22 cellular contexts compared by ENCODE assay signal in genomic region chr10:46560381-46560780, GRCh38. TPM values are rescaled to one million over a fixed set of nuclear protein-coding genes. Genes with fewer than 3 reads are reported as not detected.
DNase-seq lines count a peak whose midpoint lies in the region; ATAC-seq, FAIRE-seq and TF ChIP-seq lines count a peak whose summit lies in the region.
"Had no signal": no experiment of that assay in that cellular context is flagged by ENCODE, and none has a peak within 500 bp of the region (broad histone marks: within the 10 kb centered on the region; RNA-seq: fewer than 3 reads in every experiment).

No MANE protein-coding gene starts in this region.

- H3K27me3 Mint-ChIP-seq in CD14-positive monocyte (ENCODE audit: low read depth in 3 of 3) = peaks cover 0 to 21% (median 2%) of the 10 kb centered on the region in 3 donors
- H3K27me3 Mint-ChIP-seq in endodermal cell (ENCODE audit: insufficient read depth) = no peaks in the 10 kb centered on the region
- H3K27me3 Mint-ChIP-seq in activated naive CD8-positive, alpha-beta T cell treated with anti-CD3 and anti-CD28 coated beads, Interleukin-2, amount 50 U/mL, for 24 hours = peaks cover 6% of the 10 kb centered on the region

- peaks cover 0 to 4% of the 10 kb centered on the region in 2 donors for H3K36me3 Mint-ChIP-seq in CD14-positive monocyte
- no peaks in the 10 kb centered on the region for H3K36me3 Mint-ChIP-seq in endodermal cell (ENCODE audit: low read depth)
- H3K36me3 Mint-ChIP-seq in activated naive CD8-positive, alpha-beta T cell treated with anti-CD3 and anti-CD28 coated beads, Interleukin-2, amount 50 U/mL, for 24 hours (ENCODE audit: low read depth) = no peaks in the 10 kb centered on the region

- H3K4me1 Mint-ChIP-seq in CD14-positive monocyte = peaks cover 9% of the 10 kb centered on the region
- H3K4me1 Mint-ChIP-seq in endodermal cell = peaks cover 8% of the 10 kb centered on the region
- peaks cover 3% of the 10 kb centered on the region for H3K4me1 Mint-ChIP-seq in activated naive CD8-positive, alpha-beta T cell treated with anti-CD3 and anti-CD28 coated beads, Interleukin-2, amount 50 U/mL, for 24 hours

- 85% methylated on average over 5 of the region's 5 CpGs for WGBS in A549 (ENCODE audit: missing lambda C conversion rate)
- WGBS in endodermal cell (ENCODE audit: insufficient coverage in 1 of 2, insufficient read length in 1 of 2), 2 experiments = 80 to 84% methylated on average over 5 of the region's 5 CpGs
- WGBS in pancreas, 2 donors = 63 to 71% methylated on average over 5 of the region's 5 CpGs

- no peak overlapping the region for H3K4me3 Mint-ChIP-seq in CD14-positive monocyte
- no peak overlapping the region for H3K4me3 Mint-ChIP-seq in endodermal cell
- no peak overlapping the region for H3K4me3 Mint-ChIP-seq in activated naive CD8-positive, alpha-beta T cell treated with anti-CD3 and anti-CD28 coated beads, Interleukin-2, amount 50 U/mL, for 24 hours
- H3K4me3 Mint-ChIP-seq: activated T-helper 1 cell treated with anti-CD3 and anti-CD28 coated beads, Interleukin-12 subunit alpha, Interleukin-12 subunit beta, Interleukin-2, Interleukin-4 antibody, amounts not matched to agents 30 ng/mL and 10 ng/mL and 1 ng/mL, durations not matched to agents 14 hours and 24 hours and 36 hours had no signal

- H3K27ac ChIP-seq in A549 (peak overlapping the region; percentile 6 to 89; a peak in 5 of 6 replicates), endodermal cell (ENCODE audit: low read depth, low read length) (no peak overlapping the region), pancreas (no peak overlapping the region)
- H3K27ac ChIP-seq: skin epidermis had no signal

- H3K4me3 ChIP-seq in A549 = no peak overlapping the region
- no peak overlapping the region for H3K4me3 ChIP-seq in endodermal cell (ENCODE audit: low read length)
- no peak overlapping the region for H3K4me3 ChIP-seq in pancreas
- H3K4me3 ChIP-seq: K562, skin epidermis had no signal

- H3K9ac ChIP-seq in endodermal cell (ENCODE audit: extremely low read depth, low read length, poor library complexity, severe bottlenecking) = no peak overlapping the region
- H3K9ac ChIP-seq: SK-N-SH had no signal

- peaks cover 0 to 10% (median 3%) of the 10 kb centered on the region in 7 donors for H3K9me3 Mint-ChIP-seq in CD14-positive monocyte
- H3K9me3 Mint-ChIP-seq in endodermal cell = no peaks in the 10 kb centered on the region
- no peaks in the 10 kb centered on the region for H3K9me3 Mint-ChIP-seq in activated naive CD8-positive, alpha-beta T cell treated with anti-CD3 and anti-CD28 coated beads, Interleukin-2, amount 50 U/mL, for 24 hours
- H3K9me3 Mint-ChIP-seq: activated T-helper 1 cell treated with anti-CD3 and anti-CD28 coated beads, Interleukin-12 subunit alpha, Interleukin-12 subunit beta, Interleukin-2, Interleukin-4 antibody, amounts not matched to agents 30 ng/mL and 10 ng/mL and 1 ng/mL, durations not matched to agents 14 hours and 24 hours and 36 hours had no signal

- no peak for FAIRE-seq in A549 (lab: Jason Lieb, UNC)
- FAIRE-seq in pancreas (lab: Jason Lieb, UNC) = no peak
- FAIRE-seq: GM12892, H1, K562 had no signal

- no peak for ATAC-seq in A549
- ATAC-seq in pancreas = no peak
- ATAC-seq in activated naive CD8-positive, alpha-beta T cell treated with anti-CD3 and anti-CD28 coated beads, Interleukin-2, amount 50 U/mL, for 24 hours = no peak
- ATAC-seq in HG02571 (IDR thresholded peaks at IDR 0.05; ENCODE audit: unreplicated experiment) = no peak
- ATAC-seq: K562 had no signal

- no peak for DNase-seq in A549 (ENCODE audit: low read depth in 1 of 2, low spot score in 1 of 2)
- DNase-seq in CD14-positive monocyte (ENCODE audit: low spot score) = peak; percentile 33
- DNase-seq in endodermal cell = peak; percentile 41
- peak in 4 of 6 donors; percentile 1 to 40 (median 13) for DNase-seq in pancreas
- DNase-seq in activated naive CD8-positive, alpha-beta T cell treated with anti-CD3 and anti-CD28 coated beads, Interleukin-2, amount 50 U/mL, for 24 hours = no peak
- DNase-seq in HUDEP-2 (lab: John Stamatoyannopoulos, UW; ENCODE audit: unreplicated experiment in 76 of 76) = no peak
- no peak for DNase-seq in AML-193 (lab: John Stamatoyannopoulos, UW)
- DNase-seq: amniotic stem cell, cerebellar nuclear complex, NCI-H1048, NCI-H2029 treated with DMSO at 0.1 percent for 48 hours, NCI-H524, OCI-M1, SK-N-SH, trophoblast cell had no signal

- POLR2A ChIA-PET in A549 (lab: Yijun Ruan, JAX) = no interaction called here

- H3K4me1 ChIP-seq in A549 = peaks cover 29% of the 10 kb centered on the region
- peaks cover 9% of the 10 kb centered on the region for H3K4me1 ChIP-seq in endodermal cell (ENCODE audit: control insufficient read depth, insufficient read depth, low read length)
- peaks cover 0 to 3% (median 0%) of the 10 kb centered on the region in 3 donors for H3K4me1 ChIP-seq in pancreas

- H3K27ac Mint-ChIP-seq in CD14-positive monocyte (no peak overlapping the region), endodermal cell (no peak overlapping the region)
- no peak overlapping the region for H3K27ac Mint-ChIP-seq in activated naive CD8-positive, alpha-beta T cell treated with anti-CD3 and anti-CD28 coated beads, Interleukin-2, amount 50 U/mL, for 24 hours
- H3K27ac Mint-ChIP-seq: activated T-helper 1 cell treated with anti-CD3 and anti-CD28 coated beads, Interleukin-12 subunit alpha, Interleukin-12 subunit beta, Interleukin-2, Interleukin-4 antibody, amounts not matched to agents 30 ng/mL and 10 ng/mL and 1 ng/mL, durations not matched to agents 14 hours and 24 hours and 36 hours had no signal

- TF ChIP-seq CTCF in A549 (IDR thresholded peaks at IDR 0.05) (no peak), CD14-positive monocyte (IDR thresholded peaks at IDR 0.05) (no peak), endodermal cell (conservative IDR thresholded peaks at IDR 0.05) (no peak), pancreas (IDR thresholded peaks at IDR 0.05) (no peak)

- intact Hi-C loops in CD14-positive monocyte (cut with micrococcal nuclease) (no loop called here), pancreas (cut with DNase I) (no loop called here)

- peaks cover 48% of the 10 kb centered on the region for H3K27me3 ChIP-seq in endodermal cell (ENCODE audit: control insufficient read depth, insufficient read depth, low read length, poor library complexity, severe bottlenecking)
- H3K27me3 ChIP-seq in pancreas = no peaks in the 10 kb centered on the region

- H3K4me2 ChIP-seq in A549 = no peak overlapping the region
- H3K4me2 ChIP-seq: SK-N-SH had no signal

- no peak for TF ChIP-seq RAD21 in A549 (conservative IDR thresholded peaks at IDR 0.05 in 1 of 2, IDR thresholded peaks at IDR 0.05 in 1 of 2)

- H3K9me3 ChIP-seq in A549 (no peaks in the 10 kb centered on the region), endodermal cell (ENCODE audit: control insufficient read depth, low read length) (no peaks in the 10 kb centered on the region), pancreas (no peaks in the 10 kb centered on the region)
- H3K9me3 ChIP-seq: SK-N-SH had no signal

- no peak for TF ChIP-seq POLR2A in A549 (IDR thresholded peaks at IDR 0.05; ENCODE audit: low read length)

- TF ChIP-seq EP300 in A549 (IDR thresholded peaks at IDR 0.05) = no peak

- no peaks in the 10 kb centered on the region for H3K36me3 ChIP-seq in endodermal cell (ENCODE audit: control insufficient read depth, insufficient read depth, low read length)
- no peaks in the 10 kb centered on the region for H3K36me3 ChIP-seq in pancreas

- CTCF ChIA-PET in A549 (lab: Yijun Ruan, JAX) = interaction anchor here (0.7 to 9.4 kb wide), 5 partner anchors 13 to 1216 kb away, joined by 4 to 87 read pairs (median 9); no protein-coding TSS in a partner anchor

TF ChIP-seq in A549, 52 proteins besides CTCF, POLR2A, EP300 and RAD21:
- no peak for TF ChIP-seq NR3C1 (IDR thresholded peaks at IDR 0.05)
- TF ChIP-seq KDM1A (IDR thresholded peaks at IDR 0.05; ENCODE audit: low read depth) = no peak
- TF ChIP-seq EHMT2 (IDR thresholded peaks at IDR 0.05; ENCODE audit: low read depth) = no peak
- TF ChIP-seq HEYL (CRISPR knock-in tag; IDR thresholded peaks at IDR 0.05) = no peak
- TF ChIP-seq HOXB13 (CRISPR knock-in tag; IDR thresholded peaks at IDR 0.05; ENCODE audit: low read depth) = no peak
- no peak for TF ChIP-seq CBX2 (IDR thresholded peaks at IDR 0.05; ENCODE audit: borderline replicate concordance, low read depth)
- no peak for TF ChIP-seq SREBF2 (IDR thresholded peaks at IDR 0.05)
- no peak for TF ChIP-seq RFX5 (IDR thresholded peaks at IDR 0.05)

RNA-seq across cellular contexts. Expression of gene GPRIN2, which starts 3.9 kb away (rescaled TPM):
- polyA plus RNA-seq in A549 (2011; rRNA removed) (8.8 and 9.4 TPM in 2 replicates), A549 (2017; fragmentation: RNase III; extraction: RNeasy Plus Mini Kit Qiagen cat#74134 plus additional on column Dnase treatment) (25.8 to 29.9 TPM (median 28.6 TPM) in 3 replicates), CD14-positive monocyte (not detected), pancreas (10 to 100 TPM in 1 of 2 donors, 1 to 10 TPM in 1; 6.0 to 12.3 TPM)
- 17.3 and 29.5 TPM in 2 replicates for polyA plus RNA-seq in A549 (2012; cell fraction: cytosol; rRNA removed)
- 62.0 and 88.1 TPM in 2 replicates for polyA plus RNA-seq in A549 (2012; cell fraction: nucleus; rRNA removed)
- polyA minus RNA-seq in A549 (2011; rRNA and poly(A)+ RNA removed) = 14.3 and 17.6 TPM in 2 replicates
- total RNA-seq in endodermal cell (10 to 100 TPM; 16.1 to 25.2 TPM), pancreas (10 to 100 TPM in 1 of 6 donors, 1 to 10 TPM in 5; 3.7 to 14.0 (median 4.3) TPM)
- polyA plus RNA-seq in endodermal cell (2013, experiment 1 of 2) = 4.7 TPM
- polyA plus RNA-seq in endodermal cell (2013, experiment 2 of 2) = 3.0 TPM
- total RNA-seq: activated T-helper 1 cell treated with anti-CD3 and anti-CD28 coated beads, Interleukin-12 subunit alpha, Interleukin-12 subunit beta, Interleukin-2, Interleukin-4 antibody, amounts not matched to agents 30 ng/mL and 10 ng/mL and 1 ng/mL, durations not matched to agents 14 hours and 24 hours and 36 hours; K562; osteoblast had no signal
- polyA plus RNA-seq: K562 had no signal

RNA-seq across cellular contexts. Expression of gene SYT15, which starts 18.5 kb away (rescaled TPM):
- polyA plus RNA-seq in A549 (2011; rRNA removed) = 3.3 and 3.5 TPM in 2 replicates
- 3.5 and 4.3 TPM in 2 replicates for polyA plus RNA-seq in A549 (2012; cell fraction: cytosol; rRNA removed)
- polyA plus RNA-seq in A549 (2012; cell fraction: nucleus; rRNA removed) = 4.5 and 4.8 TPM in 2 replicates
- 2.8 to 3.6 TPM (median 3.2 TPM) in 3 replicates for polyA plus RNA-seq in A549 (2017; fragmentation: RNase III; extraction: RNeasy Plus Mini Kit Qiagen cat#74134 plus additional on column Dnase treatment)
- polyA minus RNA-seq in A549 (2011; rRNA and poly(A)+ RNA removed) = 4.1 and 5.5 TPM in 2 replicates
- under 1 TPM in 1 of 2 donors, not detected in 1; 0.23 TPM for polyA plus RNA-seq in CD14-positive monocyte
- total RNA-seq in endodermal cell = 1 to 10 TPM; 1.3 to 3.2 TPM
- polyA plus RNA-seq in endodermal cell (2013, experiment 1 of 2) = 0.50 TPM
- polyA plus RNA-seq in endodermal cell (2013, experiment 2 of 2) = 0.58 TPM
- total RNA-seq in pancreas = 10 to 100 TPM in 1 of 6 donors, 1 to 10 TPM in 5; 2.1 to 10.7 (median 3.9) TPM
- 1 to 10 TPM; 2.7 to 3.7 TPM for polyA plus RNA-seq in pancreas

Comparison
In these comparisons a context has a peak if more than half of its experiments do, and no peak if none do; other contexts are left out.
1. DNase-seq: peak in CD14-positive monocyte (single experiment), endodermal cell (single experiment) and pancreas (4 of 6); none in A549 (0 of 2), activated naive CD8-positive, alpha-beta T cell treated with anti-CD3 and anti-CD28 coated beads, Interleukin-2, amount 50 U/mL, for 24 hours (single experiment), HUDEP-2 (0 of 76) and AML-193 (0 of 2).
2. H3K27ac ChIP-seq: peak in A549 (2 of 2); none in endodermal cell (single experiment) and pancreas (0 of 4).
3. RNA of gene GPRIN2, which starts 3.9 kb away (polyA plus RNA-seq): 8.8 to 88.1 TPM in A549 and 6.0 to 12.3 TPM in pancreas; not detected in CD14-positive monocyte; every median in the first group is over 4 times any median in the second.